In genomic region chrX:123807825-123808416, GRCh38 we compare ENCODE assay signal across 1 cellular context.
A peak's percentile ranks its signal among the peaks of the same experiment; 100 is the strongest.
TF ChIP-seq lines count a peak whose summit lies in the region.

No MANE protein-coding gene starts in this region.

TF ChIP-seq in HEK293, 187 proteins besides CTCF, POLR2A, EP300 and RAD21 (continued from another document):
- TF ChIP-seq, protein P1, sequence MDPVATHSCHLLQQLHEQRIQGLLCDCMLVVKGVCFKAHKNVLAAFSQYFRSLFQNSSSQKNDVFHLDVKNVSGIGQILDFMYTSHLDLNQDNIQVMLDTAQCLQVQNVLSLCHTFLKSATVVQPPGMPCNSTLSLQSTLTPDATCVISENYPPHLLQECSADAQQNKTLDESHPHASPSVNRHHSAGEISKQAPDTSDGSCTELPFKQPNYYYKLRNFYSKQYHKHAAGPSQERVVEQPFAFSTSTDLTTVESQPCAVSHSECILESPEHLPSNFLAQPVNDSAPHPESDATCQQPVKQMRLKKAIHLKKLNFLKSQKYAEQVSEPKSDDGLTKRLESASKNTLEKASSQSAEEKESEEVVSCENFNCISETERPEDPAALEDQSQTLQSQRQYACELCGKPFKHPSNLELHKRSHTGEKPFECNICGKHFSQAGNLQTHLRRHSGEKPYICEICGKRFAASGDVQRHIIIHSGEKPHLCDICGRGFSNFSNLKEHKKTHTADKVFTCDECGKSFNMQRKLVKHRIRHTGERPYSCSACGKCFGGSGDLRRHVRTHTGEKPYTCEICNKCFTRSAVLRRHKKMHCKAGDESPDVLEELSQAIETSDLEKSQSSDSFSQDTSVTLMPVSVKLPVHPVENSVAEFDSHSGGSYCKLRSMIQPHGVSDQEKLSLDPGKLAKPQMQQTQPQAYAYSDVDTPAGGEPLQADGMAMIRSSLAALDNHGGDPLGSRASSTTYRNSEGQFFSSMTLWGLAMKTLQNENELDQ (tag by site-specific recombination; IDR thresholded peaks at IDR 0.05; ENCODE audit: low read depth) = no peak
- TF ChIP-seq ZNF747 (tag by site-specific recombination; IDR thresholded peaks at IDR 0.05) (no peak), ZFP3 (tag by site-specific recombination; IDR thresholded peaks at IDR 0.05; ENCODE audit: low read depth) (no peak), ZBTB20 (tag by site-specific recombination; IDR thresholded peaks at IDR 0.05) (no peak), GLIS1 (tag by site-specific recombination; IDR thresholded peaks at IDR 0.05) (no peak), ZNF16 (tag by site-specific recombination; IDR thresholded peaks at IDR 0.05; ENCODE audit: low read depth) (no peak), ZNF211 (tag by site-specific recombination; IDR thresholded peaks at IDR 0.05; ENCODE audit: low read depth) (no peak), ZNF335 (tag by site-specific recombination; conservative IDR thresholded peaks at IDR 0.05) (peak; percentile 74), BCL11A (tag by site-specific recombination; IDR thresholded peaks at IDR 0.05; ENCODE audit: low read depth) (peak; percentile 63; the same call in 1 of the 2 replicates), ZSCAN5A (tag by site-specific recombination; IDR thresholded peaks at IDR 0.05) (no peak), ZNF692 (tag by site-specific recombination; IDR thresholded peaks at IDR 0.05) (no peak), MZF1 (tag by site-specific recombination; IDR thresholded peaks at IDR 0.05; ENCODE audit: borderline replicate concordance) (no peak), YY2 (tag by site-specific recombination; IDR thresholded peaks at IDR 0.05) (no peak), ZNF529 (tag by site-specific recombination; IDR thresholded peaks at IDR 0.05; ENCODE audit: insufficient replicate concordance) (no peak), PRDM10 (tag by site-specific recombination; IDR thresholded peaks at IDR 0.05) (no peak), ZNF19 (tag by site-specific recombination; IDR thresholded peaks at IDR 0.05; ENCODE audit: low read depth) (no peak), ZNF645 (tag by site-specific recombination; IDR thresholded peaks at IDR 0.05) (no peak), MYNN (tag by site-specific recombination; IDR thresholded peaks at IDR 0.05; ENCODE audit: borderline replicate concordance) (no peak), ZNF830 (tag by site-specific recombination; IDR thresholded peaks at IDR 0.05; ENCODE audit: low read depth) (no peak), ZNF621 (tag by site-specific recombination; IDR thresholded peaks at IDR 0.05) (no peak), ZNF223 (tag by site-specific recombination; IDR thresholded peaks at IDR 0.05) (no peak), ZNF560 (tag by site-specific recombination; IDR thresholded peaks at IDR 0.05; ENCODE audit: borderline replicate concordance) (no peak), ZNF514 (tag by site-specific recombination; IDR thresholded peaks at IDR 0.05) (no peak), IKZF3 (tag by site-specific recombination; IDR thresholded peaks at IDR 0.05) (0 out of 2 replicates have a peak, but pooled peaks have one; percentile 20), ZNF776 (tag by site-specific recombination; IDR thresholded peaks at IDR 0.05; ENCODE audit: borderline replicate concordance) (no peak), SP3 (tag by site-specific recombination; IDR thresholded peaks at IDR 0.05) (peak; percentile 22; the same call in 1 of the 2 replicates), SETDB1 (IDR thresholded peaks at IDR 0.05; ENCODE audit: insufficient read length, low read length) (no peak)
- TF ChIP-seq, protein P2, sequence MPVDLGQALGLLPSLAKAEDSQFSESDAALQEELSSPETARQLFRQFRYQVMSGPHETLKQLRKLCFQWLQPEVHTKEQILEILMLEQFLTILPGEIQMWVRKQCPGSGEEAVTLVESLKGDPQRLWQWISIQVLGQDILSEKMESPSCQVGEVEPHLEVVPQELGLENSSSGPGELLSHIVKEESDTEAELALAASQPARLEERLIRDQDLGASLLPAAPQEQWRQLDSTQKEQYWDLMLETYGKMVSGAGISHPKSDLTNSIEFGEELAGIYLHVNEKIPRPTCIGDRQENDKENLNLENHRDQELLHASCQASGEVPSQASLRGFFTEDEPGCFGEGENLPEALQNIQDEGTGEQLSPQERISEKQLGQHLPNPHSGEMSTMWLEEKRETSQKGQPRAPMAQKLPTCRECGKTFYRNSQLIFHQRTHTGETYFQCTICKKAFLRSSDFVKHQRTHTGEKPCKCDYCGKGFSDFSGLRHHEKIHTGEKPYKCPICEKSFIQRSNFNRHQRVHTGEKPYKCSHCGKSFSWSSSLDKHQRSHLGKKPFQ (tag by site-specific recombination; IDR thresholded peaks at IDR 0.05) = no peak
- TF ChIP-seq, protein P3, sequence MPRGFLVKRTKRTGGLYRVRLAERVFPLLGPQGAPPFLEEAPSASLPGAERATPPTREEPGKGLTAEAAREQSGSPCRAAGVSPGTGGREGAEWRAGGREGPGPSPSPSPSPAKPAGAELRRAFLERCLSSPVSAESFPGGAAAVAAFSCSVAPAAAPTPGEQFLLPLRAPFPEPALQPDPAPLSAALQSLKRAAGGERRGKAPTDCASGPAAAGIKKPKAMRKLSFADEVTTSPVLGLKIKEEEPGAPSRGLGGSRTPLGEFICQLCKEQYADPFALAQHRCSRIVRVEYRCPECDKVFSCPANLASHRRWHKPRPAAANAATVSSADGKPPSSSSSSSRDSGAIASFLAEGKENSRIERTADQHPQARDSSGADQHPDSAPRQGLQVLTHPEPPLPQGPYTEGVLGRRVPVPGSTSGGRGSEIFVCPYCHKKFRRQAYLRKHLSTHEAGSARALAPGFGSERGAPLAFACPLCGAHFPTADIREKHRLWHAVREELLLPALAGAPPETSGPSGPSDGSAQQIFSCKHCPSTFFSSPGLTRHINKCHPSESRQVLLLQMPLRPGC (tag by site-specific recombination; IDR thresholded peaks at IDR 0.05) = peak; percentile 79
- TF ChIP-seq, protein P4, sequence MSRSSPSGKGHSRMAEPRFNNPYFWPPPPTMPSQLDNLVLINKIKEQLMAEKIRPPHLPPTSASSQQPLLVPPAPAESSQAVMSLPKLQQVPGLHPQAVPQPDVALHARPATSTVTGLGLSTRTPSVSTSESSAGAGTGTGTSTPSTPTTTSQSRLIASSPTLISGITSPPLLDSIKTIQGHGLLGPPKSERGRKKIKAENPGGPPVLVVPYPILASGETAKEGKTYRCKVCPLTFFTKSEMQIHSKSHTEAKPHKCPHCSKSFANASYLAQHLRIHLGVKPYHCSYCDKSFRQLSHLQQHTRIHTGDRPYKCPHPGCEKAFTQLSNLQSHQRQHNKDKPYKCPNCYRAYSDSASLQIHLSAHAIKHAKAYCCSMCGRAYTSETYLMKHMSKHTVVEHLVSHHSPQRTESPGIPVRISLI (tag by site-specific recombination; IDR thresholded peaks at IDR 0.05) = peak; percentile 86
TF ChIP-seq in HEK293: peak in this region for 32.
